In genomic region chrX:14359316-14359715, GRCh38 we compare ENCODE assay signal across 16 cellular contexts.
"Had no signal": no experiment of that assay in that cellular context is flagged by ENCODE, and none has a peak within 500 bp of the region (broad histone marks: within the 10 kb centered on the region; RNA-seq: fewer than 3 reads in every experiment).

No MANE protein-coding gene starts in this region.

- H3K27me3 Mint-ChIP-seq: activated CD8-positive, alpha-beta memory T cell treated with anti-CD3 and anti-CD28 coated beads, Interleukin-2, amount 10 ng/mL, durations not matched to agents 7 days and 5 days; activated naive CD8-positive, alpha-beta T cell treated with anti-CD3 and anti-CD28 coated beads, Interleukin-2, amount 10 ng/mL, durations not matched to agents 7 days and 5 days had no signal

- H3K4me3 ChIP-seq: gastrocnemius medialis, heart right ventricle, ovary, right atrium auricular region, skin epidermis, uterus had no signal

- H3K36me3 Mint-ChIP-seq: activated CD8-positive, alpha-beta memory T cell treated with anti-CD3 and anti-CD28 coated beads, Interleukin-2, amount 10 ng/mL, durations not matched to agents 7 days and 5 days; activated naive CD8-positive, alpha-beta T cell treated with anti-CD3 and anti-CD28 coated beads, Interleukin-2, amount 10 ng/mL, durations not matched to agents 7 days and 5 days had no signal

- H3K9me3 ChIP-seq: gastrocnemius medialis, heart right ventricle, ovary, right atrium auricular region, uterus had no signal

- ATAC-seq: activated CD8-positive, alpha-beta memory T cell treated with anti-CD3 and anti-CD28 coated beads, Interleukin-2, amount 10 ng/mL, durations not matched to agents 7 days and 5 days; gastrocnemius medialis; heart right ventricle had no signal

- DNase-seq: activated CD4-positive, alpha-beta T cell treated with anti-CD3 and anti-CD28 coated beads, Interleukin-2, amount 50 U/mL, for 4 hours; activated CD4-positive, CD25-positive, alpha-beta regulatory T cell treated with anti-CD3 and anti-CD28 coated beads, Interleukin-2, amount 50 U/mL, for 72 hours; activated CD8-positive, alpha-beta memory T cell treated with anti-CD3 and anti-CD28 coated beads, Interleukin-2, amount 10 ng/mL, durations not matched to agents 7 days and 5 days; activated gamma-delta T cell treated with Interleukin-2 at 50 U/mL for 16 hours; activated naive CD8-positive, alpha-beta T cell treated with anti-CD3 and anti-CD28 coated beads, Interleukin-2, amount 10 ng/mL, durations not matched to agents 7 days and 5 days; activated T-cell treated with anti-CD3 and anti-CD28 coated beads, Interleukin-2, amount 50 U/mL, for 24 hours; anterior cingulate cortex; effector CD4-positive, alpha-beta T cell; gastrocnemius medialis; heart right ventricle; ovary; uterus had no signal

- H3K27ac ChIP-seq: gastrocnemius medialis, heart right ventricle, ovary, right atrium auricular region, skin epidermis, uterus had no signal

- H3K9me3 Mint-ChIP-seq: activated naive CD8-positive, alpha-beta T cell treated with anti-CD3 and anti-CD28 coated beads, Interleukin-2, amount 10 ng/mL, durations not matched to agents 7 days and 5 days; activated T-cell treated with anti-CD3 and anti-CD28 coated beads, Interleukin-2, amount 50 U/mL, for 24 hours; T-helper 2 cell treated with Interferon-gamma antibody and Interleukin-4, amounts not matched to agents 5 μg/mL and 100 μg/mL, for 36 hours had no signal

- H3K4me3 Mint-ChIP-seq: activated CD8-positive, alpha-beta memory T cell treated with anti-CD3 and anti-CD28 coated beads, Interleukin-2, amount 10 ng/mL, durations not matched to agents 7 days and 5 days; activated naive CD8-positive, alpha-beta T cell treated with anti-CD3 and anti-CD28 coated beads, Interleukin-2, amount 10 ng/mL, durations not matched to agents 7 days and 5 days; activated T-cell treated with anti-CD3 and anti-CD28 coated beads, Interleukin-2, amount 50 U/mL, for 24 hours; neural crest cell; T-helper 2 cell treated with Interferon-gamma antibody and Interleukin-4, amounts not matched to agents 5 μg/mL and 100 μg/mL, for 36 hours had no signal

- H3K36me3 ChIP-seq: gastrocnemius medialis, heart right ventricle, ovary, right atrium auricular region, uterus had no signal

- H3K4me1 ChIP-seq: gastrocnemius medialis, heart right ventricle, right atrium auricular region, uterus had no signal

- H3K27me3 ChIP-seq: gastrocnemius medialis, heart right ventricle, ovary, right atrium auricular region, uterus had no signal

- H3K27ac Mint-ChIP-seq: activated CD8-positive, alpha-beta memory T cell treated with anti-CD3 and anti-CD28 coated beads, Interleukin-2, amount 10 ng/mL, durations not matched to agents 7 days and 5 days; activated naive CD8-positive, alpha-beta T cell treated with anti-CD3 and anti-CD28 coated beads, Interleukin-2, amount 10 ng/mL, durations not matched to agents 7 days and 5 days; activated T-cell treated with anti-CD3 and anti-CD28 coated beads, Interleukin-2, amount 50 U/mL, for 24 hours; T-helper 2 cell treated with Interferon-gamma antibody and Interleukin-4, amounts not matched to agents 5 μg/mL and 100 μg/mL, for 36 hours had no signal

- H3K4me1 Mint-ChIP-seq: activated CD8-positive, alpha-beta memory T cell treated with anti-CD3 and anti-CD28 coated beads, Interleukin-2, amount 10 ng/mL, durations not matched to agents 7 days and 5 days; activated naive CD8-positive, alpha-beta T cell treated with anti-CD3 and anti-CD28 coated beads, Interleukin-2, amount 10 ng/mL, durations not matched to agents 7 days and 5 days had no signal
